In genomic region chr15:81955709-81956108, GRCh38 we compare ENCODE assay signal across 22 cellular contexts.
A peak's percentile ranks its signal among the peaks of the same experiment; 100 is the strongest.
DNase-seq lines count a peak whose midpoint lies in the region; ATAC-seq, FAIRE-seq and TF ChIP-seq lines count a peak whose summit lies in the region.
"Had no signal": no experiment of that assay in that cellular context is flagged by ENCODE, and none has a peak within 500 bp of the region (broad histone marks: within the 10 kb centered on the region; RNA-seq: fewer than 3 reads in every experiment).

No MANE protein-coding gene starts in this region.

- TF ChIP-seq EP300 in K562 (IDR thresholded peaks at IDR 0.05; ENCODE audit: low read length), result no peak

- peak; percentile 6 for FAIRE-seq in K562 (lab: Jason Lieb, UNC)
- FAIRE-seq: GM19239 had no signal

- no peaks in the 10 kb centered on the region for H3K27me3 ChIP-seq in K562 (ENCODE audit: control insufficient read depth in 2 of 2, insufficient read depth in 2 of 2, low read length in 2 of 2)

- H3K79me2 ChIP-seq in K562 (ENCODE audit: control insufficient read depth, insufficient read depth, low read length), result no peaks in the 10 kb centered on the region

- CTCF ChIA-PET in K562 (lab: Yijun Ruan, JAX; ENCODE audit: low intra/inter-chr PET ratio), result no interaction called here

- TF ChIP-seq RAD21 in K562 (CRISPR knock-in tag; conservative IDR thresholded peaks at IDR 0.05 in 1 of 2, IDR thresholded peaks at IDR 0.05 in 1 of 2), result no peak

- in situ Hi-C loops in K562 (cut with MboI), result no loop called here

- H3K27ac ChIP-seq in K562 (ENCODE audit: extremely low read depth, low read depth, low read length) (no peak overlapping the region), mesodermal cell (ENCODE audit: low read depth, low read length, severe bottlenecking) (peak overlapping the region; percentile 3)

- H4K20me1 ChIP-seq in K562 (replicated peaks; ENCODE audit: control insufficient read depth, insufficient read depth, low read length), result no peaks in the 10 kb centered on the region

- H3K27me3 Mint-ChIP-seq in HFFc6 (ENCODE audit: insufficient read depth), result peaks cover 1% of the 10 kb centered on the region
- no peaks in the 10 kb centered on the region for H3K27me3 Mint-ChIP-seq in activated T-helper 2 cell treated with anti-CD3 and anti-CD28 coated beads, Interferon-gamma antibody, Interleukin-2, Interleukin-4, amounts not matched to agents 10 μg/mL and 5 μg/mL and 100 μg/mL, durations not matched to agents 14 hours and 24 hours and 36 hours (ENCODE audit: low read depth)

- no peak for TF ChIP-seq POLR2A in K562 (conservative IDR thresholded peaks at IDR 0.05)

- POLR2A ChIA-PET in K562 (lab: Yijun Ruan, JAX), result no interaction called here

- H3K36me3 ChIP-seq in K562 (ENCODE audit: control insufficient read depth, insufficient read depth, low read length), result no peaks in the 10 kb centered on the region
- H3K36me3 ChIP-seq in mesodermal cell (ENCODE audit: control insufficient read depth, insufficient read depth, low read length), result no peaks in the 10 kb centered on the region

- H2AFZ ChIP-seq in K562 (ENCODE audit: low read depth, low read length), result peak overlapping the region; percentile 34
- H2AFZ ChIP-seq: GM23338 had no signal

- H3K9me3 ChIP-seq in K562 (replicated peaks; ENCODE audit: control insufficient read depth, insufficient read depth, low read depth, low read length) (no peaks in the 10 kb centered on the region), mesodermal cell (ENCODE audit: control insufficient read depth, low read length) (no peaks in the 10 kb centered on the region)

- BruUV-seq in K562 (replicated peaks; lab: Mats Ljungman, UMichigan), result no TSS peak

- ATAC-seq in K562, result no peak
- ATAC-seq in left lobe of liver, result no peak
- ATAC-seq: GM23338, PC-3 had no signal

- H3K36me3 Mint-ChIP-seq in HFFc6 (ENCODE audit: low read depth), result no peaks in the 10 kb centered on the region
- H3K36me3 Mint-ChIP-seq in activated T-helper 2 cell treated with anti-CD3 and anti-CD28 coated beads, Interferon-gamma antibody, Interleukin-2, Interleukin-4, amounts not matched to agents 10 μg/mL and 5 μg/mL and 100 μg/mL, durations not matched to agents 14 hours and 24 hours and 36 hours (ENCODE audit: low read depth), result no peaks in the 10 kb centered on the region
- H3K36me3 Mint-ChIP-seq: CD4-positive, CD25-positive, alpha-beta regulatory T cell had no signal

- H3K4me1 Mint-ChIP-seq in HFFc6 (ENCODE audit: low read depth), result peaks cover 25% of the 10 kb centered on the region
- no peaks in the 10 kb centered on the region for H3K4me1 Mint-ChIP-seq in activated T-helper 2 cell treated with anti-CD3 and anti-CD28 coated beads, Interferon-gamma antibody, Interleukin-2, Interleukin-4, amounts not matched to agents 10 μg/mL and 5 μg/mL and 100 μg/mL, durations not matched to agents 14 hours and 24 hours and 36 hours (ENCODE audit: low read depth)
- H3K4me1 Mint-ChIP-seq: B cell; CD4-positive, CD25-positive, alpha-beta regulatory T cell had no signal

- H3K9me1 ChIP-seq in K562 (ENCODE audit: control insufficient read depth, insufficient read depth, low read length), result no peaks in the 10 kb centered on the region

- H3K27ac Mint-ChIP-seq in HFFc6, result peak overlapping the region; percentile 70; the same call in 1 of the 2 replicates
- no peak overlapping the region for H3K27ac Mint-ChIP-seq in activated T-helper 2 cell treated with anti-CD3 and anti-CD28 coated beads, Interferon-gamma antibody, Interleukin-2, Interleukin-4, amounts not matched to agents 10 μg/mL and 5 μg/mL and 100 μg/mL, durations not matched to agents 14 hours and 24 hours and 36 hours
- H3K27ac Mint-ChIP-seq: B cell; CD4-positive, CD25-positive, alpha-beta regulatory T cell; GM23338 had no signal

- no peaks in the 10 kb centered on the region; the same call in 1 of the 2 replicates for H3K9me3 Mint-ChIP-seq in HFFc6
- no peaks in the 10 kb centered on the region for H3K9me3 Mint-ChIP-seq in activated T-helper 2 cell treated with anti-CD3 and anti-CD28 coated beads, Interferon-gamma antibody, Interleukin-2, Interleukin-4, amounts not matched to agents 10 μg/mL and 5 μg/mL and 100 μg/mL, durations not matched to agents 14 hours and 24 hours and 36 hours
- H3K9me3 Mint-ChIP-seq: GM23338 had no signal

- TF ChIP-seq CTCF in HFFc6 (IDR thresholded peaks at IDR 0.05), result no peak
- no peak for TF ChIP-seq CTCF in K562 (IDR thresholded peaks at IDR 0.05 in 2 of 3, conservative IDR thresholded peaks at IDR 0.05 in 1 of 3; ENCODE audit: insufficient read depth in 2 of 3, low read depth in 1 of 3, low read length in 3 of 3)

- intact Hi-C loops in K562 (cut with micrococcal nuclease), result no loop called here
- intact Hi-C loops in activated T-helper 2 cell treated with anti-CD3 and anti-CD28 coated beads, Interferon-gamma antibody, Interleukin-2, Interleukin-4, amounts not matched to agents 10 μg/mL and 5 μg/mL and 100 μg/mL, durations not matched to agents 14 hours and 24 hours and 36 hours (cut with micrococcal nuclease), result no loop called here

- H3K4me1 ChIP-seq in K562 (replicated peaks in 1 of 2; ENCODE audit: control insufficient read depth in 2 of 2, insufficient read depth in 2 of 2, low read length in 2 of 2) (peaks cover 12 to 35% of the 10 kb centered on the region in 2 experiments), mesodermal cell (ENCODE audit: control insufficient read depth, insufficient read depth, low read length, poor library complexity, severe bottlenecking) (peaks cover 11% of the 10 kb centered on the region)

- no peak overlapping the region for H3K9ac ChIP-seq in K562 (ENCODE audit: insufficient read depth in 1 of 2, low read depth in 2 of 2, low read length in 2 of 2)

- WGBS in K562 (ENCODE audit: insufficient coverage, low coverage, missing lambda C conversion rate), result 31% methylated on average over 1 of the region's 1 CpG
- 100% methylated on average over 1 of the region's 1 CpG; no CpG with 5 or more reads in 1 of the 2 experiments for WGBS in mesodermal cell (ENCODE audit: insufficient coverage in 2 of 2), 2 experiments

- no peak overlapping the region for H3K4me2 ChIP-seq in K562 (ENCODE audit: insufficient read depth, low read length)
- H3K4me2 ChIP-seq: GM23338 had no signal

- no peak overlapping the region for H3K4me3 Mint-ChIP-seq in HFFc6
- H3K4me3 Mint-ChIP-seq in activated T-helper 2 cell treated with anti-CD3 and anti-CD28 coated beads, Interferon-gamma antibody, Interleukin-2, Interleukin-4, amounts not matched to agents 10 μg/mL and 5 μg/mL and 100 μg/mL, durations not matched to agents 14 hours and 24 hours and 36 hours (ENCODE audit: low read depth), result no peak overlapping the region
- H3K4me3 Mint-ChIP-seq: B cell; CD4-positive, CD25-positive, alpha-beta regulatory T cell; GM23338 had no signal

- DNase-seq in HFFc6 (peak; percentile 69), K562 (ENCODE audit: extremely low read depth in 1 of 4, low spot score in 3 of 4) (no peak), NCI-H1436 treated with DMSO at 0.1 percent for 48 hours (lab: John Stamatoyannopoulos, UW) (no peak), left lobe of liver (ENCODE audit: low spot score) (no peak)
- no peak for DNase-seq in activated T-helper 2 cell treated with anti-CD3 and anti-CD28 coated beads, Interferon-gamma antibody, Interleukin-2, Interleukin-4, amounts not matched to agents 10 μg/mL and 5 μg/mL and 100 μg/mL, durations not matched to agents 14 hours and 24 hours and 36 hours (ENCODE audit: low spot score)
- no peak for DNase-seq in activated CD4-positive, alpha-beta T cell treated with anti-CD3 and anti-CD28 coated beads, Interleukin-2, amount 50 U/mL, for 48 hours
- DNase-seq: CD4-positive, CD25-positive, alpha-beta regulatory T cell; COR-L47; GF-D8; HCEC 1CT; KBM-7; NCI-H1105 treated with DMSO at 0.1 percent for 48 hours; NCI-H187; NCI-H2107; NCI-H510A treated with DMSO at 0.1 percent for 48 hours; PC-3; RPMI8226; SIG-M5 had no signal

- no peak overlapping the region for H3K4me3 ChIP-seq in K562
- no peak overlapping the region for H3K4me3 ChIP-seq in mesodermal cell (ENCODE audit: extremely low read depth, insufficient read depth, low read length, poor library complexity, severe bottlenecking)
- H3K4me3 ChIP-seq: GM23338 had no signal

TF ChIP-seq in K562, 482 proteins besides CTCF, POLR2A, EP300 and RAD21 (continues in another document):
- TF ChIP-seq ELF4 (CRISPR knock-in tag; IDR thresholded peaks at IDR 0.05) (no peak), RBM34 (IDR thresholded peaks at IDR 0.05; ENCODE audit: borderline replicate concordance, insufficient read depth, low read length) (no peak), RNF219 (CRISPR knock-in tag; IDR thresholded peaks at IDR 0.05) (no peak)
